22 cellular contexts compared by ENCODE assay signal in the genomic region with DNA sequence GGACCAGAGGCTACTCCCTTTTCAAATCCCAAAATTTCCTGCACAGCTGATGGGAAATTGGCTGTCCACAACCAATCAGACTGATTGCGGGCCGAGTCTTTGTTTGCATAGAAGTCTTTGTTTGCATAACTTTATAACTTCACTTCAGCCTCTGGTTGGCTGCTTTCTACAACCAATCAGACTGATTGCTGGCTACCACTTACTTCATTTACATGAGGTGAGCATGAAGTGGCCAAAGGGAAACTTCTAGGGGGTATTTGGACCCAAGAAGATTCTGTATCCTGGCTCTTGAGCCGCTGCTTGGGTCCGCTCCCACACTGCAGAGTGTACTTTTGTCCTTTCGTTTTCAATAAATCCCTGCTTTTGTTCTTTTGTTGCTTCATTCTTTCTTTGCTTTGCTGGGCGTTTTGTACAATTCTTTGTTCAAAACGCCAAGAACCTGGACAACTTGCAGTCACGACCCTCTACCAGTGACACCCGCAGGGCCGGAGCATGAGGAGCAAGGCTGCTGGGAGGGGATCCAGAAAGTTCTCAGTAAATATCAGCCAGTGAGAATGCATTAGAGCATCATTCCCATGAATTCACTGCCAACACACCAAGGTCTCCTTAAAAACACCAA.
DNase-seq lines count a peak whose midpoint lies in the region; ATAC-seq, FAIRE-seq and TF ChIP-seq lines count a peak whose summit lies in the region.
"Had no signal": no experiment of that assay in that cellular context is flagged by ENCODE, and none has a peak within 500 bp of the region (broad histone marks: within the 10 kb centered on the region; RNA-seq: fewer than 3 reads in every experiment).

No MANE protein-coding gene starts in this region.

- no peak overlapping the region for H3K27ac Mint-ChIP-seq in WTC11
- H3K27ac Mint-ChIP-seq: T-helper 17 cell had no signal

- H3K4me1 ChIP-seq in small intestine (ENCODE audit: control insufficient read depth in 2 of 2, insufficient read depth in 1 of 2, low read depth in 1 of 2, low read length in 1 of 2): no peaks in the 10 kb centered on the region
- H3K4me1 ChIP-seq: left lung had no signal

- H3K9me3 ChIP-seq in small intestine (ENCODE audit: control insufficient read depth, low read depth): no peaks in the 10 kb centered on the region
- H3K9me3 ChIP-seq: left lung had no signal

- 14 to 45% (median 31%) methylated on average over 10 of the region's 10 CpGs for WGBS in small intestine, 3 donors

- H3K9me3 Mint-ChIP-seq in WTC11: no peaks in the 10 kb centered on the region

- H3K27ac ChIP-seq in caudate nucleus (ENCODE audit: low read depth, low read length) (peak overlapping the region; percentile 87), small intestine (ENCODE audit: low read depth in 1 of 2, low read length in 1 of 2) (no peak overlapping the region)
- H3K27ac ChIP-seq: left lung had no signal

- no peak overlapping the region for H3K4me3 Mint-ChIP-seq in WTC11
- H3K4me3 Mint-ChIP-seq: T-helper 17 cell had no signal

- peak; percentile 36 for ATAC-seq in left lobe of liver
- ATAC-seq in WTC11: no peak
- no peak for ATAC-seq in GM19452 (IDR thresholded peaks at IDR 0.05; ENCODE audit: unreplicated experiment)
- ATAC-seq: K562, left lung, T-helper 17 cell had no signal

- no peaks in the 10 kb centered on the region for H3K36me3 ChIP-seq in small intestine (ENCODE audit: control insufficient read depth in 2 of 2, insufficient read depth in 2 of 2, low read length in 2 of 2)
- H3K36me3 ChIP-seq: left lung had no signal

- no peak for FAIRE-seq in small intestine (lab: Jason Lieb, UNC)
- FAIRE-seq: endometrium, H54, K562 had no signal

- H3K36me3 Mint-ChIP-seq in WTC11: no peaks in the 10 kb centered on the region

- POLR2A ChIA-PET in WTC11 (lab: Charles Lee): no interaction called here

- CTCF ChIA-PET in WTC11 (lab: Charles Lee): no interaction called here

- no peaks in the 10 kb centered on the region for H3K27me3 ChIP-seq in small intestine (ENCODE audit: control insufficient read depth in 2 of 2, insufficient read depth in 2 of 2, low read length in 2 of 2)
- H3K27me3 ChIP-seq: left lung had no signal

- no peak for TF ChIP-seq CTCF in LNCaP clone FGC (IDR thresholded peaks at IDR 0.05; ENCODE audit: control insufficient read depth, extremely low read depth, insufficient read depth)
- TF ChIP-seq CTCF in GM10266 (IDR thresholded peaks at IDR 0.05; ENCODE audit: control insufficient read depth, insufficient read depth, low read depth, missing control alignments): no peak
- TF ChIP-seq CTCF in WTC11 (IDR thresholded peaks at IDR 0.05): no peak

- H3K4me3 ChIP-seq in LNCaP clone FGC (ENCODE audit: low read depth, low read length): no peak overlapping the region
- H3K4me3 ChIP-seq in small intestine (ENCODE audit: low read depth in 1 of 2, low read length in 2 of 2): no peak overlapping the region
- H3K4me3 ChIP-seq: K562, left lung, skin epidermis had no signal

- H3K27me3 Mint-ChIP-seq in WTC11 (ENCODE audit: low read depth): no peaks in the 10 kb centered on the region

- H3K4me1 Mint-ChIP-seq in WTC11: peaks cover 19% of the 10 kb centered on the region

- DNase-seq in LNCaP clone FGC (ENCODE audit: low read depth): peak; percentile 15
- peak in 26 of 61 donors; percentile 10 to 81 (median 32) for DNase-seq in caudate nucleus (lab: John Stamatoyannopoulos, UW)
- peak; percentile 19 for DNase-seq in left lobe of liver (ENCODE audit: low spot score)
- peak; percentile 46 for DNase-seq in small intestine
- no peak for DNase-seq in GM10266 (ENCODE audit: extremely low spot score)
- no peak for DNase-seq in WTC11 (ENCODE audit: low spot score)
- no peak for DNase-seq in SIG-M5 treated with dmso at 0.1 percent for 504 hours (lab: John Stamatoyannopoulos, UW; ENCODE audit: unreplicated experiment)
- DNase-seq: activated CD4-positive, CD25-positive, alpha-beta regulatory T cell; AML-193; EL; foreskin melanocyte; left lung; NCI-H2029 treated with DMSO at 0.1 percent for 48 hours; NCI-H446 treated with DMSO at 0.1 percent for 48 hours; SHP77; stimulated activated CD4-positive, alpha-beta T cell treated with anti-CD3 and anti-CD28 coated beads, Interleukin-4, amount 100 ng/mL, for 4 hours; T-helper 17 cell had no signal

TF ChIP-seq in WTC11, 78 proteins besides CTCF, POLR2A, EP300 and RAD21 (continues in another document):
- TF ChIP-seq, protein P1, sequence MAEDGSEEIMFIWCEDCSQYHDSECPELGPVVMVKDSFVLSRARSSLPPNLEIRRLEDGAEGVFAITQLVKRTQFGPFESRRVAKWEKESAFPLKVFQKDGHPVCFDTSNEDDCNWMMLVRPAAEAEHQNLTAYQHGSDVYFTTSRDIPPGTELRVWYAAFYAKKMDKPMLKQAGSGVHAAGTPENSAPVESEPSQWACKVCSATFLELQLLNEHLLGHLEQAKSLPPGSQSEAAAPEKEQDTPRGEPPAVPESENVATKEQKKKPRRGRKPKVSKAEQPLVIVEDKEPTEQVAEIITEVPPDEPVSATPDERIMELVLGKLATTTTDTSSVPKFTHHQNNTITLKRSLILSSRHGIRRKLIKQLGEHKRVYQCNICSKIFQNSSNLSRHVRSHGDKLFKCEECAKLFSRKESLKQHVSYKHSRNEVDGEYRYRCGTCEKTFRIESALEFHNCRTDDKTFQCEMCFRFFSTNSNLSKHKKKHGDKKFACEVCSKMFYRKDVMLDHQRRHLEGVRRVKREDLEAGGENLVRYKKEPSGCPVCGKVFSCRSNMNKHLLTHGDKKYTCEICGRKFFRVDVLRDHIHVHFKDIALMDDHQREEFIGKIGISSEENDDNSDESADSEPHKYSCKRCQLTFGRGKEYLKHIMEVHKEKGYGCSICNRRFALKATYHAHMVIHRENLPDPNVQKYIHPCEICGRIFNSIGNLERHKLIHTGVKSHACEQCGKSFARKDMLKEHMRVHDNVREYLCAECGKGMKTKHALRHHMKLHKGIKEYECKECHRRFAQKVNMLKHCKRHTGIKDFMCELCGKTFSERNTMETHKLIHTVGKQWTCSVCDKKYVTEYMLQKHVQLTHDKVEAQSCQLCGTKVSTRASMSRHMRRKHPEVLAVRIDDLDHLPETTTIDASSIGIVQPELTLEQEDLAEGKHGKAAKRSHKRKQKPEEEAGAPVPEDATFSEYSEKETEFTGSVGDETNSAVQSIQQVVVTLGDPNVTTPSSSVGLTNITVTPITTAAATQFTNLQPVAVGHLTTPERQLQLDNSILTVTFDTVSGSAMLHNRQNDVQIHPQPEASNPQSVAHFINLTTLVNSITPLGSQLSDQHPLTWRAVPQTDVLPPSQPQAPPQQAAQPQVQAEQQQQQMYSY (CRISPR knock-in tag; IDR thresholded peaks at IDR 0.05): no peak
- TF ChIP-seq SMAD4 (CRISPR knock-in tag; IDR thresholded peaks at IDR 0.05): no peak
- TF ChIP-seq NFATC4 (CRISPR knock-in tag; IDR thresholded peaks at IDR 0.05): no peak
- no peak for TF ChIP-seq TEAD1 (CRISPR knock-in tag; IDR thresholded peaks at IDR 0.05)
- no peak for TF ChIP-seq NFYB (CRISPR knock-in tag; conservative IDR thresholded peaks at IDR 0.05; ENCODE audit: low read depth)
- TF ChIP-seq ESRRA (CRISPR knock-in tag; IDR thresholded peaks at IDR 0.05; ENCODE audit: borderline replicate concordance): no peak
- TF ChIP-seq, protein P2, sequence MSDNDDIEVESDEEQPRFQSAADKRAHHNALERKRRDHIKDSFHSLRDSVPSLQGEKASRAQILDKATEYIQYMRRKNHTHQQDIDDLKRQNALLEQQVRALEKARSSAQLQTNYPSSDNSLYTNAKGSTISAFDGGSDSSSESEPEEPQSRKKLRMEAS (CRISPR knock-in tag; IDR thresholded peaks at IDR 0.05): no peak
- TF ChIP-seq PRRX2 (CRISPR knock-in tag; IDR thresholded peaks at IDR 0.05): no peak
- TF ChIP-seq ZNF138 (CRISPR knock-in tag; conservative IDR thresholded peaks at IDR 0.05): no peak
- TF ChIP-seq, protein P3, sequence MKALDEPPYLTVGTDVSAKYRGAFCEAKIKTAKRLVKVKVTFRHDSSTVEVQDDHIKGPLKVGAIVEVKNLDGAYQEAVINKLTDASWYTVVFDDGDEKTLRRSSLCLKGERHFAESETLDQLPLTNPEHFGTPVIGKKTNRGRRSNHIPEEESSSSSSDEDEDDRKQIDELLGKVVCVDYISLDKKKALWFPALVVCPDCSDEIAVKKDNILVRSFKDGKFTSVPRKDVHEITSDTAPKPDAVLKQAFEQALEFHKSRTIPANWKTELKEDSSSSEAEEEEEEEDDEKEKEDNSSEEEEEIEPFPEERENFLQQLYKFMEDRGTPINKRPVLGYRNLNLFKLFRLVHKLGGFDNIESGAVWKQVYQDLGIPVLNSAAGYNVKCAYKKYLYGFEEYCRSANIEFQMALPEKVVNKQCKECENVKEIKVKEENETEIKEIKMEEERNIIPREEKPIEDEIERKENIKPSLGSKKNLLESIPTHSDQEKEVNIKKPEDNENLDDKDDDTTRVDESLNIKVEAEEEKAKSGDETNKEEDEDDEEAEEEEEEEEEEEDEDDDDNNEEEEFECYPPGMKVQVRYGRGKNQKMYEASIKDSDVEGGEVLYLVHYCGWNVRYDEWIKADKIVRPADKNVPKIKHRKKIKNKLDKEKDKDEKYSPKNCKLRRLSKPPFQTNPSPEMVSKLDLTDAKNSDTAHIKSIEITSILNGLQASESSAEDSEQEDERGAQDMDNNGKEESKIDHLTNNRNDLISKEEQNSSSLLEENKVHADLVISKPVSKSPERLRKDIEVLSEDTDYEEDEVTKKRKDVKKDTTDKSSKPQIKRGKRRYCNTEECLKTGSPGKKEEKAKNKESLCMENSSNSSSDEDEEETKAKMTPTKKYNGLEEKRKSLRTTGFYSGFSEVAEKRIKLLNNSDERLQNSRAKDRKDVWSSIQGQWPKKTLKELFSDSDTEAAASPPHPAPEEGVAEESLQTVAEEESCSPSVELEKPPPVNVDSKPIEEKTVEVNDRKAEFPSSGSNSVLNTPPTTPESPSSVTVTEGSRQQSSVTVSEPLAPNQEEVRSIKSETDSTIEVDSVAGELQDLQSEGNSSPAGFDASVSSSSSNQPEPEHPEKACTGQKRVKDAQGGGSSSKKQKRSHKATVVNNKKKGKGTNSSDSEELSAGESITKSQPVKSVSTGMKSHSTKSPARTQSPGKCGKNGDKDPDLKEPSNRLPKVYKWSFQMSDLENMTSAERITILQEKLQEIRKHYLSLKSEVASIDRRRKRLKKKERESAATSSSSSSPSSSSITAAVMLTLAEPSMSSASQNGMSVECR (CRISPR knock-in tag; IDR thresholded peaks at IDR 0.05; ENCODE audit: borderline replicate concordance): no peak
- TF ChIP-seq, protein P4, sequence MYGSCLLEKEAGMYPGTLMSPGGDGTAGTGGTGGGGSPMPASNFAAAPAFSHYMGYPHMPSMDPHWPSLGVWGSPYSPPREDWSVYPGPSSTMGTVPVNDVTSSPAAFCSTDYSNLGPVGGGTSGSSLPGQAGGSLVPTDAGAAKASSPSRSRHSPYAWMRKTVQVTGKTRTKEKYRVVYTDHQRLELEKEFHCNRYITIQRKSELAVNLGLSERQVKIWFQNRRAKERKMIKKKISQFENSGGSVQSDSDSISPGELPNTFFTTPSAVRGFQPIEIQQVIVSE (CRISPR knock-in tag; IDR thresholded peaks at IDR 0.05; ENCODE audit: borderline replicate concordance): no peak

Comparison
In these comparisons a context has a peak if more than half of its experiments do, and no peak if none do; other contexts are left out.
1. DNase-seq: peak in LNCaP clone FGC (single experiment), left lobe of liver (single experiment) and small intestine (single experiment); none in GM10266 (single experiment), WTC11 (single experiment) and SIG-M5 treated with dmso at 0.1 percent for 504 hours (single experiment).